ENCODE assay signal across 16 cellular contexts in genomic region chr1:93640656-93641440, GRCh38.
"Had no signal": no experiment of that assay in that cellular context is flagged by ENCODE, and none has a peak within 500 bp of the region (broad histone marks: within the 10 kb centered on the region; RNA-seq: fewer than 3 reads in every experiment).

No MANE protein-coding gene starts in this region.

- H3K9me3 Mint-ChIP-seq: activated T-cell treated with anti-CD3 and anti-CD28 coated beads, Interleukin-2, amount 50 U/mL, for 72 hours; stimulated activated memory B cell treated with anti-CD40 and anti-IgM and Interleukin-4, amounts not matched to agents 10 μg/mL and 1 μg/mL and 100 μg/mL, for 72 hours had no signal

- H3K4me3 Mint-ChIP-seq: activated T-cell treated with anti-CD3 and anti-CD28 coated beads, Interleukin-2, amount 50 U/mL, for 72 hours; stimulated activated memory B cell treated with anti-CD40 and anti-IgM and Interleukin-4, amounts not matched to agents 10 μg/mL and 1 μg/mL and 100 μg/mL, for 72 hours had no signal

- H3K27me3 ChIP-seq: cardiac muscle cell, ovary, spleen had no signal

- H3K9me3 ChIP-seq: ovary, spleen had no signal

- H3K27ac Mint-ChIP-seq: activated T-cell treated with anti-CD3 and anti-CD28 coated beads, Interleukin-2, amount 50 U/mL, for 72 hours; stimulated activated memory B cell treated with anti-CD40 and anti-IgM and Interleukin-4, amounts not matched to agents 10 μg/mL and 1 μg/mL and 100 μg/mL, for 72 hours had no signal

- ATAC-seq: activated T-cell treated with anti-CD3 and anti-CD28 coated beads, Interleukin-2, amount 50 U/mL, for 72 hours; left lobe of liver; stimulated activated memory B cell treated with anti-CD40 and anti-IgM and Interleukin-4, amounts not matched to agents 10 μg/mL and 1 μg/mL and 100 μg/mL, for 72 hours had no signal

- H3K4me3 ChIP-seq: cardiac muscle cell, ovary, spleen had no signal

- H3K27me3 Mint-ChIP-seq: stimulated activated memory B cell treated with anti-CD40 and anti-IgM and Interleukin-4, amounts not matched to agents 10 μg/mL and 1 μg/mL and 100 μg/mL, for 72 hours had no signal

- H3K27ac ChIP-seq: cardiac muscle cell, spleen had no signal

- DNase-seq: activated CD4-positive, alpha-beta T cell treated with anti-CD3 and anti-CD28 coated beads, Interleukin-2, amount 50 U/mL, for 1 hour; activated CD8-positive, alpha-beta memory T cell treated with anti-CD3 and anti-CD28 coated beads for 24 hours; activated CD8-positive, alpha-beta memory T cell treated with anti-CD3 and anti-CD28 coated beads, Interleukin-2, amount 50 U/mL, for 48 hours; activated effector memory CD4-positive, alpha-beta T cell treated with anti-CD3 and anti-CD28 coated beads, Interleukin-2, amount 50 U/mL, for 16 hours; activated naive CD4-positive, alpha-beta T cell treated with anti-CD3 and anti-CD28 coated beads, Interleukin-2, amount 50 U/mL, for 16 hours; activated T-cell treated with anti-CD3 and anti-CD28 coated beads, Interleukin-2, amount 50 U/mL, for 72 hours; erythroblast; kidney; ovary; spleen; stimulated activated CD4-positive, alpha-beta T cell treated with anti-CD3 and anti-CD28 coated beads, Interleukin-4, amount 100 ng/mL, for 4 hours; T-helper 1 cell; T-helper 9 cell had no signal

- H3K36me3 ChIP-seq: cardiac muscle cell, ovary had no signal
